In the genomic region with DNA sequence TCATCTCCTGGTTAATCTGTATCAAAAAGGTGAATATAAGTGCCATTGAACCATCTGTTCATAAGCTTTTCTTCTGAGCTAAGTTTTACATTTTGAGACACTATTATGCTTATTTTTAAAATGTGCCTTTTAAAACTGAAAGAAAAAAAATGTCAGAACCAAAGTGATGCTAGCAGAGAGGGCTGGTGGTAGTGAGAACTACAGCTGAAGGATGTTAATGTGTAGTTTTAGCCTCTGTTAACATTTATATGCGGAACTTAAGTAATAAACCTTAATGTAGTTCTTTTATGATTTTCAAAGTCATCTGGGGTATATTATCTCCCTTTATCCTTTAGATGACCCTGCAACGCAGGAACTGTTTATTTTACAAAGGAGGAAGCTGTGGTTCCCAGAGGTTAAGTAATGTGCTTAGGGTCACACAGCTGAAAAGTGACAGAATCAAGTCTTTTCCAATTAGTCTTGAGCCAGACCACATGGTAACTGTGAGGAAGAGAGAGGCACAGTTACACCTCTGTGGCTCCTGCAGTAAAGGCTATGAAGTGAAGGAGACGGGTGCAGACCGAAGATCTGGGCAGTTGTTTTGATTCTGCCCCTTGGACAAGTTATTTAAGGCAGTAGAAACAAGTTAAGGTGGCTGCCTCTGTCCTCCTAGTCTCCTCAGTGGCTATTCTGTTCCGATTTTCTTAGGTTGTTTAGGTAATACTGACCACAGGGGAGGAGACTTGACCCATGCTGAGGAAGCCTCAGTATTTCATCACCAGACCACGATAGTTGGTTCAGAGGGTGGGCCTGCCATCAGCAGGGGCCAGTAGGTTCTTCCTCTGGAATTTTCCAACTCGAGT, we compare ENCODE assay signal across 8 cellular contexts. TPM values are rescaled to one million over a fixed set of nuclear protein-coding genes. Genes with fewer than 3 reads are reported as not detected.
DNase-seq lines count a peak whose midpoint lies in the region; ATAC-seq and TF ChIP-seq lines count a peak whose summit lies in the region.

No MANE protein-coding gene starts in this region.

- no peaks in the 10 kb centered on the region for H3K9me3 ChIP-seq in naive thymus-derived CD4-positive, alpha-beta T cell (ENCODE audit: control insufficient read depth in 2 of 3, low read length in 3 of 3)
- no peaks in the 10 kb centered on the region for H3K9me3 ChIP-seq in suprapubic skin

- H3K27me3 Mint-ChIP-seq in activated T-cell treated with anti-CD3 and anti-CD28 coated beads, Interleukin-2, amount 50 U/mL, for 24 hours: no peaks in the 10 kb centered on the region
- no peaks in the 10 kb centered on the region for H3K27me3 Mint-ChIP-seq in activated T-helper 2 cell treated with anti-CD3 and anti-CD28 coated beads, Interferon-gamma antibody, Interleukin-2, Interleukin-4, amounts not matched to agents 10 μg/mL and 5 μg/mL and 100 μg/mL, durations not matched to agents 14 hours and 24 hours and 36 hours (ENCODE audit: low read depth)
- no peaks in the 10 kb centered on the region for H3K27me3 Mint-ChIP-seq in naive thymus-derived CD4-positive, alpha-beta T cell

- H3K36me3 ChIP-seq in naive thymus-derived CD4-positive, alpha-beta T cell (ENCODE audit: control insufficient read depth in 2 of 3, insufficient read depth in 3 of 3, low read length in 3 of 3): peaks cover 0 to 4% (median 0%) of the 10 kb centered on the region in 3 experiments
- no peaks in the 10 kb centered on the region for H3K36me3 ChIP-seq in suprapubic skin

- WGBS in suprapubic skin: 62% methylated on average over 7 of the region's 7 CpGs

- H3K27ac Mint-ChIP-seq in activated T-cell treated with anti-CD3 and anti-CD28 coated beads, Interleukin-2, amount 50 U/mL, for 24 hours: peak overlapping the region; percentile 74
- peak overlapping the region; percentile 31 for H3K27ac Mint-ChIP-seq in activated T-helper 2 cell treated with anti-CD3 and anti-CD28 coated beads, Interferon-gamma antibody, Interleukin-2, Interleukin-4, amounts not matched to agents 10 μg/mL and 5 μg/mL and 100 μg/mL, durations not matched to agents 14 hours and 24 hours and 36 hours
- peak overlapping the region; percentile 18 to 91 (median 82) for H3K27ac Mint-ChIP-seq in naive thymus-derived CD4-positive, alpha-beta T cell

- DNase-seq in activated T-cell treated with anti-CD3 and anti-CD28 coated beads, Interleukin-2, amount 50 U/mL, for 24 hours: no peak
- DNase-seq in activated T-cell treated with anti-CD3 and anti-CD28 coated beads, Interleukin-2, amount 50 U/mL, for 48 hours: no peak
- no peak for DNase-seq in activated T-helper 2 cell treated with anti-CD3 and anti-CD28 coated beads, Interferon-gamma antibody, Interleukin-2, Interleukin-4, amounts not matched to agents 10 μg/mL and 5 μg/mL and 100 μg/mL, durations not matched to agents 14 hours and 24 hours and 36 hours (ENCODE audit: low spot score)
- no peak for DNase-seq in naive thymus-derived CD4-positive, alpha-beta T cell
- DNase-seq in SW480 (ENCODE audit: low spot score): no peak
- no peak for DNase-seq in HK-2 (ENCODE audit: unreplicated experiment)
- no peak for DNase-seq in suprapubic skin (ENCODE audit: low spot score in 2 of 2)

- peak overlapping the region; percentile 37 for H3K4me3 Mint-ChIP-seq in activated T-cell treated with anti-CD3 and anti-CD28 coated beads, Interleukin-2, amount 50 U/mL, for 24 hours
- H3K4me3 Mint-ChIP-seq in activated T-helper 2 cell treated with anti-CD3 and anti-CD28 coated beads, Interferon-gamma antibody, Interleukin-2, Interleukin-4, amounts not matched to agents 10 μg/mL and 5 μg/mL and 100 μg/mL, durations not matched to agents 14 hours and 24 hours and 36 hours (ENCODE audit: low read depth): no peak overlapping the region
- H3K4me3 Mint-ChIP-seq in naive thymus-derived CD4-positive, alpha-beta T cell: peak overlapping the region in 9 of 10 donors; percentile 9 to 66 (median 43)

- CTCF ChIA-PET in naive thymus-derived CD4-positive, alpha-beta T cell (lab: Charles Lee): interaction anchor here (0.6 to 1.5 kb wide), 2 partner anchors 24 to 96 kb away, joined by 3 to 4 read pairs; no protein-coding TSS in a partner anchor

- peaks cover 45 to 49% of the 10 kb centered on the region in 2 donors for H3K4me1 ChIP-seq in naive thymus-derived CD4-positive, alpha-beta T cell (ENCODE audit: control insufficient read depth in 2 of 2, insufficient read depth in 2 of 2, low read length in 2 of 2)
- peaks cover 9% of the 10 kb centered on the region for H3K4me1 ChIP-seq in suprapubic skin

- intact Hi-C loops in activated T-helper 2 cell treated with anti-CD3 and anti-CD28 coated beads, Interferon-gamma antibody, Interleukin-2, Interleukin-4, amounts not matched to agents 10 μg/mL and 5 μg/mL and 100 μg/mL, durations not matched to agents 14 hours and 24 hours and 36 hours (cut with micrococcal nuclease): no loop called here
- intact Hi-C loops in naive thymus-derived CD4-positive, alpha-beta T cell (cut with micrococcal nuclease): loop anchor here in 1 of 2 donors (1.0 to 2.0 kb wide), 3 partner anchors 14 to 37 kb away; no protein-coding TSS in a partner anchor

- peaks cover 86% of the 10 kb centered on the region for H3K4me1 Mint-ChIP-seq in activated T-cell treated with anti-CD3 and anti-CD28 coated beads, Interleukin-2, amount 50 U/mL, for 24 hours (ENCODE audit: low read depth)
- peaks cover 45% of the 10 kb centered on the region for H3K4me1 Mint-ChIP-seq in activated T-helper 2 cell treated with anti-CD3 and anti-CD28 coated beads, Interferon-gamma antibody, Interleukin-2, Interleukin-4, amounts not matched to agents 10 μg/mL and 5 μg/mL and 100 μg/mL, durations not matched to agents 14 hours and 24 hours and 36 hours (ENCODE audit: low read depth)
- H3K4me1 Mint-ChIP-seq in naive thymus-derived CD4-positive, alpha-beta T cell: peaks cover 50 to 95% (median 89%) of the 10 kb centered on the region in 7 donors

- no peak for TF ChIP-seq EP300 in suprapubic skin (IDR thresholded peaks at IDR 0.05)

- no peak overlapping the region for H3K4me3 ChIP-seq in naive thymus-derived CD4-positive, alpha-beta T cell (ENCODE audit: low read length)
- no peak overlapping the region for H3K4me3 ChIP-seq in suprapubic skin

- peak overlapping the region; percentile 19 for H3K27ac ChIP-seq in naive thymus-derived CD4-positive, alpha-beta T cell (ENCODE audit: low read depth, low read length)
- H3K27ac ChIP-seq in suprapubic skin: no peak overlapping the region

- TF ChIP-seq POLR2A in suprapubic skin (IDR thresholded peaks at IDR 0.05): no peak

- H3K36me3 Mint-ChIP-seq in activated T-cell treated with anti-CD3 and anti-CD28 coated beads, Interleukin-2, amount 50 U/mL, for 24 hours (ENCODE audit: low read depth): peaks cover 72% of the 10 kb centered on the region
- H3K36me3 Mint-ChIP-seq in activated T-helper 2 cell treated with anti-CD3 and anti-CD28 coated beads, Interferon-gamma antibody, Interleukin-2, Interleukin-4, amounts not matched to agents 10 μg/mL and 5 μg/mL and 100 μg/mL, durations not matched to agents 14 hours and 24 hours and 36 hours (ENCODE audit: low read depth): peaks cover 56% of the 10 kb centered on the region
- peaks cover 8 to 51% (median 37%) of the 10 kb centered on the region in 5 donors for H3K36me3 Mint-ChIP-seq in naive thymus-derived CD4-positive, alpha-beta T cell

- no peaks in the 10 kb centered on the region for H3K27me3 ChIP-seq in naive thymus-derived CD4-positive, alpha-beta T cell (ENCODE audit: control insufficient read depth in 2 of 2, insufficient read depth in 2 of 2, low read length in 2 of 2)
- no peaks in the 10 kb centered on the region for H3K27me3 ChIP-seq in suprapubic skin

- peak; percentile 76 for ATAC-seq in HG03175 (IDR thresholded peaks at IDR 0.05; ENCODE audit: unreplicated experiment)
- ATAC-seq in naive thymus-derived CD4-positive, alpha-beta T cell: peak; percentile 79

- POLR2A ChIA-PET in naive thymus-derived CD4-positive, alpha-beta T cell (lab: Charles Lee): interaction anchor here (1.0 to 2.5 kb wide), 5 partner anchors 11 to 39 kb away, joined by 3 to 22 read pairs (median 5); a partner anchor contains a TSS

- TF ChIP-seq CTCF in suprapubic skin (IDR thresholded peaks at IDR 0.05): no peak

- peaks cover 7% of the 10 kb centered on the region for H3K9me3 Mint-ChIP-seq in activated T-cell treated with anti-CD3 and anti-CD28 coated beads, Interleukin-2, amount 50 U/mL, for 24 hours
- peaks cover 3% of the 10 kb centered on the region for H3K9me3 Mint-ChIP-seq in activated T-helper 2 cell treated with anti-CD3 and anti-CD28 coated beads, Interferon-gamma antibody, Interleukin-2, Interleukin-4, amounts not matched to agents 10 μg/mL and 5 μg/mL and 100 μg/mL, durations not matched to agents 14 hours and 24 hours and 36 hours
- peaks cover 0 to 2% (median 0%) of the 10 kb centered on the region in 11 donors for H3K9me3 Mint-ChIP-seq in naive thymus-derived CD4-positive, alpha-beta T cell

RNA-seq across cellular contexts. Expression of a gene that starts 23.9 kb away (rescaled TPM):
- total RNA-seq in activated T-helper 2 cell treated with anti-CD3 and anti-CD28 coated beads, Interferon-gamma antibody, Interleukin-2, Interleukin-4, amounts not matched to agents 10 μg/mL and 5 μg/mL and 100 μg/mL, durations not matched to agents 14 hours and 24 hours and 36 hours: 120 and 128 TPM in 2 replicates
- total RNA-seq in naive thymus-derived CD4-positive, alpha-beta T cell: 100 to 1,000 TPM in 3 of 5 experiments, 10 to 100 TPM in 2; 62.1 to 199 (median 106) TPM
- 100 to 1,000 TPM; 117 to 135 TPM for polyA plus RNA-seq in naive thymus-derived CD4-positive, alpha-beta T cell
- total RNA-seq in suprapubic skin: 1 to 10 TPM; 3.6 to 8.1 (median 7.2) TPM

Comparison
In these comparisons a context has a peak if more than half of its experiments do, and no peak if none do; other contexts are left out.
1. H3K27ac Mint-ChIP-seq: peak in every context shown above with its lines; median percentile 82 in naive thymus-derived CD4-positive, alpha-beta T cell; 74 in activated T-cell treated with anti-CD3 and anti-CD28 coated beads, Interleukin-2, amount 50 U/mL, for 24 hours; 31 in activated T-helper 2 cell treated with anti-CD3 and anti-CD28 coated beads, Interferon-gamma antibody, Interleukin-2, Interleukin-4, amounts not matched to agents 10 μg/mL and 5 μg/mL and 100 μg/mL, durations not matched to agents 14 hours and 24 hours and 36 hours.
2. RNA of a gene that starts 23.9 kb away (total RNA-seq): 120 to 128 TPM in activated T-helper 2 cell treated with anti-CD3 and anti-CD28 coated beads, Interferon-gamma antibody, Interleukin-2, Interleukin-4, amounts not matched to agents 10 μg/mL and 5 μg/mL and 100 μg/mL, durations not matched to agents 14 hours and 24 hours and 36 hours and 62.1 to 199 TPM in naive thymus-derived CD4-positive, alpha-beta T cell; 3.6 to 8.1 TPM in suprapubic skin; every median in the first group is over 4 times any median in the second.